Comparison of ENCODE assay signal across 2 cellular contexts in genomic region chrX:53230116-53230515, GRCh38.
TF ChIP-seq lines count a peak whose summit lies in the region.

No MANE protein-coding gene starts in this region.

TF ChIP-seq in GM23338, 12 proteins besides CTCF, POLR2A, EP300 and RAD21:
- TF ChIP-seq ETS1 (IDR thresholded peaks at IDR 0.05) (no peak), NANOG (IDR thresholded peaks at IDR 0.05; ENCODE audit: borderline replicate concordance) (no peak), EZH2phosphoT487 (IDR thresholded peaks at IDR 0.05; ENCODE audit: unreplicated experiment) (no peak), ZNF114 (CRISPR knock-in tag; IDR thresholded peaks at IDR 0.05) (no peak)

TF ChIP-seq in K562, 482 proteins besides CTCF, POLR2A, EP300 and RAD21:
- no peak for TF ChIP-seq ESRRB (CRISPR knock-in tag; IDR thresholded peaks at IDR 0.05; ENCODE audit: borderline replicate concordance)
- TF ChIP-seq SMARCC2 (IDR thresholded peaks at IDR 0.05; ENCODE audit: low read depth) = no peak
- TF ChIP-seq, protein P1, sequence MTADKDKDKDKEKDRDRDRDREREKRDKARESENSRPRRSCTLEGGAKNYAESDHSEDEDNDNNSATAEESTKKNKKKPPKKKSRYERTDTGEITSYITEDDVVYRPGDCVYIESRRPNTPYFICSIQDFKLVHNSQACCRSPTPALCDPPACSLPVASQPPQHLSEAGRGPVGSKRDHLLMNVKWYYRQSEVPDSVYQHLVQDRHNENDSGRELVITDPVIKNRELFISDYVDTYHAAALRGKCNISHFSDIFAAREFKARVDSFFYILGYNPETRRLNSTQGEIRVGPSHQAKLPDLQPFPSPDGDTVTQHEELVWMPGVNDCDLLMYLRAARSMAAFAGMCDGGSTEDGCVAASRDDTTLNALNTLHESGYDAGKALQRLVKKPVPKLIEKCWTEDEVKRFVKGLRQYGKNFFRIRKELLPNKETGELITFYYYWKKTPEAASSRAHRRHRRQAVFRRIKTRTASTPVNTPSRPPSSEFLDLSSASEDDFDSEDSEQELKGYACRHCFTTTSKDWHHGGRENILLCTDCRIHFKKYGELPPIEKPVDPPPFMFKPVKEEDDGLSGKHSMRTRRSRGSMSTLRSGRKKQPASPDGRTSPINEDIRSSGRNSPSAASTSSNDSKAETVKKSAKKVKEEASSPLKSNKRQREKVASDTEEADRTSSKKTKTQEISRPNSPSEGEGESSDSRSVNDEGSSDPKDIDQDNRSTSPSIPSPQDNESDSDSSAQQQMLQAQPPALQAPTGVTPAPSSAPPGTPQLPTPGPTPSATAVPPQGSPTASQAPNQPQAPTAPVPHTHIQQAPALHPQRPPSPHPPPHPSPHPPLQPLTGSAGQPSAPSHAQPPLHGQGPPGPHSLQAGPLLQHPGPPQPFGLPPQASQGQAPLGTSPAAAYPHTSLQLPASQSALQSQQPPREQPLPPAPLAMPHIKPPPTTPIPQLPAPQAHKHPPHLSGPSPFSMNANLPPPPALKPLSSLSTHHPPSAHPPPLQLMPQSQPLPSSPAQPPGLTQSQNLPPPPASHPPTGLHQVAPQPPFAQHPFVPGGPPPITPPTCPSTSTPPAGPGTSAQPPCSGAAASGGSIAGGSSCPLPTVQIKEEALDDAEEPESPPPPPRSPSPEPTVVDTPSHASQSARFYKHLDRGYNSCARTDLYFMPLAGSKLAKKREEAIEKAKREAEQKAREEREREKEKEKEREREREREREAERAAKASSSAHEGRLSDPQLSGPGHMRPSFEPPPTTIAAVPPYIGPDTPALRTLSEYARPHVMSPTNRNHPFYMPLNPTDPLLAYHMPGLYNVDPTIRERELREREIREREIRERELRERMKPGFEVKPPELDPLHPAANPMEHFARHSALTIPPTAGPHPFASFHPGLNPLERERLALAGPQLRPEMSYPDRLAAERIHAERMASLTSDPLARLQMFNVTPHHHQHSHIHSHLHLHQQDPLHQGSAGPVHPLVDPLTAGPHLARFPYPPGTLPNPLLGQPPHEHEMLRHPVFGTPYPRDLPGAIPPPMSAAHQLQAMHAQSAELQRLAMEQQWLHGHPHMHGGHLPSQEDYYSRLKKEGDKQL (CRISPR knock-in tag; IDR thresholded peaks at IDR 0.05; ENCODE audit: borderline replicate concordance) = no peak
- TF ChIP-seq ZNF655 (CRISPR knock-in tag; IDR thresholded peaks at IDR 0.05) = no peak
- no peak for TF ChIP-seq PTBP1 (IDR thresholded peaks at IDR 0.05; ENCODE audit: low read depth, low read length)
- TF ChIP-seq TOE1 (IDR thresholded peaks at IDR 0.05; ENCODE audit: borderline replicate concordance) = no peak
- TF ChIP-seq TOE1 (CRISPR knock-in tag; IDR thresholded peaks at IDR 0.05; ENCODE audit: borderline replicate concordance, low read depth) = no peak
- TF ChIP-seq FOXK2 (conservative IDR thresholded peaks at IDR 0.05 in 1 of 2, IDR thresholded peaks at IDR 0.05 in 1 of 2; ENCODE audit: low read depth in 2 of 2) = no peak
- no peak for TF ChIP-seq ZBTB1 (CRISPR knock-in tag; IDR thresholded peaks at IDR 0.05; ENCODE audit: borderline replicate concordance, low read depth)
- TF ChIP-seq SREBF1 (IDR thresholded peaks at IDR 0.05; ENCODE audit: borderline replicate concordance, low read depth, low read length) = no peak
- TF ChIP-seq SUPT5H (IDR thresholded peaks at IDR 0.05) = no peak
- TF ChIP-seq ZNF507 (tag; conservative IDR thresholded peaks at IDR 0.05) = no peak
- TF ChIP-seq ZBTB11 (CRISPR knock-in tag; IDR thresholded peaks at IDR 0.05) = no peak
